Comparison of ENCODE assay signal across 2 cellular contexts in genomic region chr5:127028822-127029457, GRCh38.
TF ChIP-seq lines count a peak whose summit lies in the region.

No MANE protein-coding gene starts in this region.

TF ChIP-seq in SK-N-SH, 30 proteins besides CTCF, POLR2A, EP300 and RAD21 (continued from another document):
- no peak for TF ChIP-seq PBX3 (IDR thresholded peaks at IDR 0.05)
- no peak for TF ChIP-seq MXI1 (IDR thresholded peaks at IDR 0.05; ENCODE audit: low read depth, low read length)
- TF ChIP-seq YY1 (IDR thresholded peaks at IDR 0.05; ENCODE audit: low read depth) = no peak
- no peak for TF ChIP-seq TEAD4 (IDR thresholded peaks at IDR 0.05; ENCODE audit: borderline replicate concordance, insufficient read depth)
- TF ChIP-seq RXRA (IDR thresholded peaks at IDR 0.05; ENCODE audit: borderline replicate concordance, low read depth) = no peak
- no peak for TF ChIP-seq SMC3 (IDR thresholded peaks at IDR 0.05; ENCODE audit: low read depth, low read length)

TF ChIP-seq in SK-N-SH treated with all-trans-retinoic acid at 6 μM for 48 hours, 23 proteins besides CTCF, POLR2A, EP300 and RAD21 (continued from another document):
- TF ChIP-seq, protein P1, sequence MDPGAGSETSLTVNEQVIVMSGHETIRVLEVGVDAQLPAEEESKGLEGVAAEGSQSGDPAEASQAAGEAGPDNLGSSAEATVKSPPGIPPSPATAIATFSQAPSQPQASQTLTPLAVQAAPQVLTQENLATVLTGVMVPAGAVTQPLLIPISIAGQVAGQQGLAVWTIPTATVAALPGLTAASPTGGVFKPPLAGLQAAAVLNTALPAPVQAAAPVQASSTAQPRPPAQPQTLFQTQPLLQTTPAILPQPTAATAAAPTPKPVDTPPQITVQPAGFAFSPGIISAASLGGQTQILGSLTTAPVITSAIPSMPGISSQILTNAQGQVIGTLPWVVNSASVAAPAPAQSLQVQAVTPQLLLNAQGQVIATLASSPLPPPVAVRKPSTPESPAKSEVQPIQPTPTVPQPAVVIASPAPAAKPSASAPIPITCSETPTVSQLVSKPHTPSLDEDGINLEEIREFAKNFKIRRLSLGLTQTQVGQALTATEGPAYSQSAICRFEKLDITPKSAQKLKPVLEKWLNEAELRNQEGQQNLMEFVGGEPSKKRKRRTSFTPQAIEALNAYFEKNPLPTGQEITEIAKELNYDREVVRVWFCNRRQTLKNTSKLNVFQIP (CRISPR knock-in tag; IDR thresholded peaks at IDR 0.05; ENCODE audit: borderline replicate concordance, low read depth) = no peak
- TF ChIP-seq BACH2 (CRISPR knock-in tag; IDR thresholded peaks at IDR 0.05; ENCODE audit: borderline replicate concordance) (no peak), OSR1 (CRISPR knock-in tag; IDR thresholded peaks at IDR 0.05) (no peak)
